25 cellular contexts compared by ENCODE assay signal in genomic region chr2:6410265-6410664, GRCh38.
DNase-seq lines count a peak whose midpoint lies in the region; ATAC-seq, FAIRE-seq and TF ChIP-seq lines count a peak whose summit lies in the region.
"Had no signal": no experiment of that assay in that cellular context is flagged by ENCODE, and none has a peak within 500 bp of the region (broad histone marks: within the 10 kb centered on the region; RNA-seq: fewer than 3 reads in every experiment).

No MANE protein-coding gene starts in this region.

- H3K27me3 ChIP-seq in SK-N-SH (ENCODE audit: insufficient read depth) (no peaks in the 10 kb centered on the region), astrocyte (ENCODE audit: insufficient read depth, low read length) (no peaks in the 10 kb centered on the region), endodermal cell (ENCODE audit: control insufficient read depth, insufficient read depth, low read length, poor library complexity, severe bottlenecking) (no peaks in the 10 kb centered on the region)

- no peak for TF ChIP-seq RAD21 in SK-N-SH (IDR thresholded peaks at IDR 0.05; ENCODE audit: low read length)

- no peak for ATAC-seq in SK-N-SH treated with all-trans-retinoic acid at 6 μM for 48 hours
- ATAC-seq: HepG2, K562 had no signal

- POLR2A ChIA-PET in SK-N-SH (lab: Yijun Ruan, JAX) = no interaction called here

- no peak overlapping the region for H3K4me2 ChIP-seq in SK-N-SH
- no peak overlapping the region for H3K4me2 ChIP-seq in astrocyte (ENCODE audit: low read length)

- H3K4me3 Mint-ChIP-seq in astrocyte (ENCODE audit: unreplicated experiment) (no peak overlapping the region), endodermal cell (no peak overlapping the region)
- H3K4me3 Mint-ChIP-seq: CD4-positive, alpha-beta memory T cell had no signal

- H3K79me2 ChIP-seq in SK-N-SH (ENCODE audit: insufficient read depth) = no peaks in the 10 kb centered on the region
- H3K79me2 ChIP-seq in astrocyte (ENCODE audit: insufficient read depth, low read length) = no peaks in the 10 kb centered on the region

- H3F3A ChIP-seq in SK-N-SH (replicated peaks; ENCODE audit: insufficient read depth) = no peaks in the 10 kb centered on the region

- H3K27ac ChIP-seq in SK-N-SH (ENCODE audit: low read depth in 2 of 2, low read length in 1 of 2) = no peak overlapping the region
- no peak overlapping the region for H3K27ac ChIP-seq in astrocyte (ENCODE audit: low read depth, low read length)
- H3K27ac ChIP-seq in endodermal cell (ENCODE audit: low read depth, low read length) = no peak overlapping the region
- H3K27ac ChIP-seq: SK-N-MC had no signal

- no peaks in the 10 kb centered on the region for H3K4me1 ChIP-seq in SK-N-SH (ENCODE audit: control insufficient read depth in 1 of 2, insufficient read depth in 2 of 2, low read depth in 1 of 2, low read length in 1 of 2)
- no peaks in the 10 kb centered on the region for H3K4me1 ChIP-seq in astrocyte (ENCODE audit: insufficient read depth, low read length)
- no peaks in the 10 kb centered on the region for H3K4me1 ChIP-seq in endodermal cell (ENCODE audit: control insufficient read depth, insufficient read depth, low read length)

- 28% methylated on average over 3 of the region's 3 CpGs for WGBS in SK-N-SH (ENCODE audit: low lambda C conversion rate)
- 87 to 91% methylated on average over 3 of the region's 3 CpGs for whole genome bisulfite sequencing in endodermal cell (ENCODE audit: insufficient coverage in 1 of 2, insufficient read length in 1 of 2), 2 experiments

- H3K9me3 Mint-ChIP-seq in astrocyte (ENCODE audit: unreplicated experiment) (no peaks in the 10 kb centered on the region), endodermal cell (no peaks in the 10 kb centered on the region)

- H3K36me3 Mint-ChIP-seq in astrocyte (ENCODE audit: low read depth, unreplicated experiment) (no peaks in the 10 kb centered on the region), endodermal cell (ENCODE audit: low read depth) (no peaks in the 10 kb centered on the region)
- H3K36me3 Mint-ChIP-seq: CD4-positive, alpha-beta memory T cell had no signal

- no peak overlapping the region for H2AFZ ChIP-seq in SK-N-SH (ENCODE audit: low read depth)
- H2AFZ ChIP-seq in astrocyte (ENCODE audit: low read depth, low read length) = no peak overlapping the region

- H3K9me3 ChIP-seq in SK-N-SH (no peaks in the 10 kb centered on the region), astrocyte (ENCODE audit: insufficient read depth, low read depth, low read length) (no peaks in the 10 kb centered on the region), endodermal cell (ENCODE audit: control insufficient read depth, low read length) (no peaks in the 10 kb centered on the region)

- FAIRE-seq in astrocyte (lab: Jason Lieb, UNC) = no peak
- FAIRE-seq: G401.6, HepG2, K562, RCC 7860 had no signal

- H4K20me1 ChIP-seq in SK-N-SH (ENCODE audit: insufficient read depth) (no peaks in the 10 kb centered on the region), astrocyte (ENCODE audit: insufficient read depth, low read length) (no peaks in the 10 kb centered on the region)

- DNase-seq in SK-N-SH = no peak
- peak; percentile 25 for DNase-seq in astrocyte (ENCODE audit: low read depth)
- DNase-seq in foreskin fibroblast = peak; percentile 43 to 85
- no peak for DNase-seq in UCSD-AML1 (lab: John Stamatoyannopoulos, UW; ENCODE audit: unreplicated experiment)
- no peak for DNase-seq in stimulated activated CD4-positive, alpha-beta T cell treated with anti-CD3 and anti-CD28 coated beads, Interleukin-2, amount 100 ng/mL, for 48 hours
- DNase-seq in activated effector memory CD4-positive, alpha-beta T cell treated with anti-CD3 and anti-CD28 coated beads, Interleukin-2, amount 50 U/mL, for 16 hours = no peak
- DNase-seq in endodermal cell = no peak
- DNase-seq: 8988T; ACHN; AML-193; C1 segment of cervical spinal cord; CD4-positive, alpha-beta memory T cell; COR-L47; H7; MV-4-11; NCI-H1105; NCI-H1436 treated with DMSO at 0.1 percent for 48 hours; NCI-H526 treated with DMSO at 0.1 percent for 48 hours; SIG-M5 had no signal

- no peaks in the 10 kb centered on the region for H3K27me3 Mint-ChIP-seq in astrocyte (ENCODE audit: low read depth, unreplicated experiment)
- H3K27me3 Mint-ChIP-seq in endodermal cell (ENCODE audit: insufficient read depth) = no peaks in the 10 kb centered on the region
- H3K27me3 Mint-ChIP-seq: CD4-positive, alpha-beta memory T cell had no signal

- no peak for TF ChIP-seq EP300 in SK-N-SH (IDR thresholded peaks at IDR 0.05; ENCODE audit: borderline replicate concordance in 1 of 2, low read depth in 1 of 2, low read length in 1 of 2)

- no peak for TF ChIP-seq CTCF in SK-N-SH (IDR thresholded peaks at IDR 0.05)
- TF ChIP-seq CTCF in astrocyte (IDR thresholded peaks at IDR 0.05; ENCODE audit: insufficient read depth, low read depth, low read length) = no peak
- TF ChIP-seq CTCF in foreskin fibroblast (IDR thresholded peaks at IDR 0.05; ENCODE audit: low read depth, low read length) = no peak
- no peak for TF ChIP-seq CTCF in endodermal cell (conservative IDR thresholded peaks at IDR 0.05)

- H3K4me3 ChIP-seq in SK-N-SH (ENCODE audit: low read depth in 2 of 2, low read length in 1 of 2) (no peak overlapping the region), astrocyte (ENCODE audit: insufficient read depth, low read depth, low read length) (no peak overlapping the region), foreskin fibroblast (ENCODE audit: low read depth in 1 of 2, low read length in 2 of 2) (no peak overlapping the region), endodermal cell (ENCODE audit: low read length) (no peak overlapping the region)
- H3K4me3 ChIP-seq: K562, SK-N-MC had no signal

- H3K36me3 ChIP-seq in SK-N-SH (replicated peaks in 1 of 2; ENCODE audit: control insufficient read depth in 1 of 2, insufficient read depth in 2 of 2, low read length in 1 of 2) = no peaks in the 10 kb centered on the region
- no peaks in the 10 kb centered on the region for H3K36me3 ChIP-seq in astrocyte (ENCODE audit: insufficient read depth, low read length)
- H3K36me3 ChIP-seq in endodermal cell (ENCODE audit: control insufficient read depth, insufficient read depth, low read length) = no peaks in the 10 kb centered on the region

- H3K9me2 ChIP-seq in SK-N-SH = no peaks in the 10 kb centered on the region

- CTCF ChIA-PET in SK-N-SH (lab: Yijun Ruan, JAX) = no interaction called here

- H3K4me1 Mint-ChIP-seq in astrocyte (ENCODE audit: low read depth, unreplicated experiment) (peaks cover 3% of the 10 kb centered on the region), endodermal cell (no peaks in the 10 kb centered on the region)
- H3K4me1 Mint-ChIP-seq: CD4-positive, alpha-beta memory T cell had no signal

- H3K27ac Mint-ChIP-seq in astrocyte (ENCODE audit: unreplicated experiment) = no peak overlapping the region
- H3K27ac Mint-ChIP-seq in endodermal cell = no peak overlapping the region
- H3K27ac Mint-ChIP-seq: CD4-positive, alpha-beta memory T cell had no signal

- no peak overlapping the region for H3K9ac ChIP-seq in SK-N-SH
- no peak overlapping the region for H3K9ac ChIP-seq in astrocyte (ENCODE audit: low read length)
- H3K9ac ChIP-seq in endodermal cell (ENCODE audit: extremely low read depth, low read length, poor library complexity, severe bottlenecking) = no peak overlapping the region

TF ChIP-seq in SK-N-SH treated with all-trans-retinoic acid at 6 μM for 48 hours, 23 proteins besides CTCF, POLR2A, EP300 and RAD21 (continues in another document):
- TF ChIP-seq ZNF70 (CRISPR knock-in tag; IDR thresholded peaks at IDR 0.05) = peak; percentile 84
- no peak for TF ChIP-seq PPARA (CRISPR knock-in tag; IDR thresholded peaks at IDR 0.05; ENCODE audit: borderline replicate concordance)

TF ChIP-seq in SK-N-SH, 30 proteins besides CTCF, POLR2A, EP300 and RAD21:
- TF ChIP-seq MXI1 (IDR thresholded peaks at IDR 0.05; ENCODE audit: low read depth, low read length) (no peak), TEAD4 (IDR thresholded peaks at IDR 0.05; ENCODE audit: borderline replicate concordance, insufficient read depth) (no peak), SIN3A (IDR thresholded peaks at IDR 0.05; ENCODE audit: borderline replicate concordance, low read depth, low read length) (no peak)

Comparison
In these comparisons a context has a peak if more than half of its experiments do, and no peak if none do; other contexts are left out.
1. DNase-seq: peak in astrocyte (single experiment) and foreskin fibroblast (2 of 2); none in SK-N-SH (single experiment), UCSD-AML1 (single experiment), stimulated activated CD4-positive, alpha-beta T cell treated with anti-CD3 and anti-CD28 coated beads, Interleukin-2, amount 100 ng/mL, for 48 hours (0 of 2), activated effector memory CD4-positive, alpha-beta T cell treated with anti-CD3 and anti-CD28 coated beads, Interleukin-2, amount 50 U/mL, for 16 hours (single experiment) and endodermal cell (single experiment).